18 cellular contexts compared by ENCODE assay signal in genomic region chr13:40228981-40229380, GRCh38.
"Had no signal": no experiment of that assay in that cellular context is flagged by ENCODE, and none has a peak within 500 bp of the region (broad histone marks: within the 10 kb centered on the region; RNA-seq: fewer than 3 reads in every experiment).

No MANE protein-coding gene starts in this region.

- H3K27me3 ChIP-seq: sigmoid colon, tibial artery had no signal

- H3K4me3 ChIP-seq: sigmoid colon, tibial artery had no signal

- H3K9me3 ChIP-seq: sigmoid colon, tibial artery had no signal

- H3K36me3 ChIP-seq: sigmoid colon, tibial artery had no signal

- DNase-seq: activated CD4-positive, alpha-beta T cell treated with anti-CD3 and anti-CD28 coated beads for 1 hour; activated naive CD4-positive, alpha-beta T cell; activated naive CD8-positive, alpha-beta T cell treated with anti-CD3 and anti-CD28 coated beads for 36 hours; activated T-cell treated with anti-CD3 and anti-CD28 coated beads for 4 hours; amygdala; dermis blood vessel endothelial cell; effector memory CD4-positive, alpha-beta T cell; head of caudate nucleus; midbrain; nephron progenitor cell; nucleus accumbens; sigmoid colon; stimulated activated naive B cell treated with anti-CD40 and anti-IgM and Interleukin-4, amounts not matched to agents 10 μg/mL and 1 μg/mL and 100 μg/mL, for 72 hours; T-helper 17 cell; tibial artery had no signal

- ATAC-seq: stimulated activated naive B cell treated with anti-CD40 and anti-IgM and Interleukin-4, amounts not matched to agents 10 μg/mL and 1 μg/mL and 100 μg/mL, for 72 hours; T-helper 17 cell had no signal

- H3K27ac ChIP-seq: tibial artery, VCaP had no signal

- FAIRE-seq: endothelial cell of umbilical vein, frontal cortex had no signal
